Comparison of ENCODE assay signal across 8 cellular contexts in the genomic region with DNA sequence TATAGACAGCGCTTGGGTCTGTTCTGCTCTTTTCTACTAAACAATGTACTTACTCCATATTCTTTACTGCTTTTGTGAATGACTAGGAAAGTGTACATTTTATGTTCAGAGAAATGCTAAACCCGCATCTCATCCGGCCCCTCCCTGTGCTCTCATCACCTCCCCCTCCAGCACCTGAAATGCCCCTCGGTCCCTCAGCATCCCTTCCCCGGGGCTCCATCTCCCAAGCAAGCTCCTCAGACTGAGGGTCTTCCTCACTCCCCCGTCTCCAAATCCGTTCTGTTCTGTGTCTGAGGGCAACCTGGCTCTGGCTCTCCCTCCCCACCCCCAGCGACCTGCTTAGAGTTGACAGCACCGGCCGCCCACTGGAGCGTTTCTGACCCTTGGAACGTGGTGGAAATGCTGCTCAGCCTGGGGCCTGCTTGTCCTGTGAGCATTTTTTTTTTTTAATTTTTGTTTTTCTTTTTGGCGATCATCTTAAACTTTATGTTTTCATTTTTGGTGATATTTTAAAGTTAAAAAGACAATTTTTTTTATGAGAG. TPM values are rescaled to one million over a fixed set of nuclear protein-coding genes. Genes with fewer than 3 reads are reported as not detected.
A peak's percentile ranks its signal among the peaks of the same experiment; 100 is the strongest.
DNase-seq lines count a peak whose midpoint lies in the region; FAIRE-seq and TF ChIP-seq lines count a peak whose summit lies in the region.

No MANE protein-coding gene starts in this region.

- H3K23me2 ChIP-seq in H1 (ENCODE audit: low read depth, low read length) = peaks cover 13% of the 10 kb centered on the region; the same call in 1 of the 2 replicates

- H2BK15ac ChIP-seq in H1 (ENCODE audit: low read length) = no peak overlapping the region

- H3K4me3 Mint-ChIP-seq in CD14-positive monocyte (peak overlapping the region; percentile 89 to 91), neural crest cell (peak overlapping the region; percentile 93)

- peak overlapping the region in 5 of 7 donors; percentile 36 to 58 (median 46) for H3K27ac Mint-ChIP-seq in CD14-positive monocyte
- peak overlapping the region; percentile 35 for H3K27ac Mint-ChIP-seq in neural crest cell (ENCODE audit: unreplicated experiment)

- H3K27me3 ChIP-seq in MM.1S (replicated peaks; ENCODE audit: insufficient read depth, low read length) (no peaks in the 10 kb centered on the region), H1 (replicated peaks in 1 of 4; ENCODE audit: control insufficient read depth in 3 of 4, extremely low read depth in 1 of 4, insufficient read depth in 3 of 4, low read length in 3 of 4) (no peaks in the 10 kb centered on the region)

- no peak overlapping the region for H2BK12ac ChIP-seq in H1 (ENCODE audit: low read depth, low read length)

- CTCF ChIA-PET in H1 (lab: Charles Lee; ENCODE audit: partially characterized antibody) = interaction anchor here (1.5 kb wide), 1 partner anchor 12 kb away, joined by 6 read pairs; no protein-coding TSS in a partner anchor

- H3K79me1 ChIP-seq in H1 (ENCODE audit: low read depth, low read length) = peaks cover 2% of the 10 kb centered on the region; the same call in 1 of the 2 replicates

- intact Hi-C loops in CD14-positive monocyte (cut with micrococcal nuclease) = loop anchor here in 1 of 2 donors (10.0 kb wide), 1 partner anchor 277 kb away; no protein-coding TSS in a partner anchor

- peaks cover 17% of the 10 kb centered on the region for H3K79me2 ChIP-seq in MM.1S (ENCODE audit: low read length)
- peaks cover 0 to 13% of the 10 kb centered on the region in 2 experiments; a peak in 1 of 4 replicates for H3K79me2 ChIP-seq in H1 (ENCODE audit: control insufficient read depth in 1 of 2, insufficient read depth in 2 of 2, low read length in 2 of 2)

- no peak overlapping the region for H4K91ac ChIP-seq in H1 (replicated peaks; ENCODE audit: insufficient read length, low read length)

- H2AK5ac ChIP-seq in H1 (ENCODE audit: low read depth, low read length) = no peak overlapping the region

- no peaks in the 10 kb centered on the region for H3K9me3 ChIP-seq in MM.1S (replicated peaks; ENCODE audit: insufficient read depth, low read length)
- H3K9me3 ChIP-seq in H1 (ENCODE audit: insufficient read depth in 2 of 2, low read depth in 1 of 2, low read length in 1 of 2) = no peaks in the 10 kb centered on the region

- no peak overlapping the region for H2BK120ac ChIP-seq in H1 (replicated peaks; ENCODE audit: low read depth, low read length)

- peak overlapping the region; percentile 77 for H3K4me3 ChIP-seq in MM.1S (ENCODE audit: low read length)
- H3K4me3 ChIP-seq in H1 (ENCODE audit: extremely low read depth in 1 of 4, insufficient read depth in 2 of 4, low read depth in 3 of 4, low read length in 4 of 4) = peak overlapping the region; percentile 41 to 69 (median 62)

- H3K23ac ChIP-seq in H1 (ENCODE audit: insufficient read length) = no peak overlapping the region

- H3K4me1 ChIP-seq in MM.1S (ENCODE audit: low read length) (peaks cover 7% of the 10 kb centered on the region; the same call in 1 of the 2 replicates), H1 (replicated peaks in 1 of 4; ENCODE audit: control insufficient read depth in 3 of 4, insufficient read depth in 4 of 4, low read length in 3 of 4) (peaks cover 0 to 8% (median 6%) of the 10 kb centered on the region in 4 experiments; a peak in 6 of 7 replicates)

- 82% methylated on average over 13 of the region's 13 CpGs; no CpG with 5 or more reads in 1 of the 2 experiments for WGBS in H1 (ENCODE audit: extremely low coverage in 1 of 2, insufficient coverage in 1 of 2, insufficient read length in 1 of 2, insufficient replicate concordance in 2 of 2, low coverage in 1 of 2, low lambda C conversion rate in 2 of 2, missing lambda C conversion rate in 1 of 2), 2 experiments

- TF ChIP-seq CTCF in CD14-positive monocyte (IDR thresholded peaks at IDR 0.05) (no peak), MM.1S (IDR thresholded peaks at IDR 0.05; ENCODE audit: low read length) (no peak), H1 (IDR thresholded peaks at IDR 0.05; ENCODE audit: control extremely low read depth in 1 of 3, insufficient read depth in 1 of 3, low read depth in 1 of 3, low read length in 3 of 3) (no peak), neural crest cell (conservative IDR thresholded peaks at IDR 0.05) (no peak)

- no peak overlapping the region for H3K18ac ChIP-seq in H1 (ENCODE audit: extremely low read depth, low read length)

- no peaks in the 10 kb centered on the region for H3K9me2 ChIP-seq in MM.1S (replicated peaks; ENCODE audit: insufficient read depth, low read length)

- no peak for TF ChIP-seq POLR2A in H1 (IDR thresholded peaks at IDR 0.05; ENCODE audit: control extremely low read depth in 1 of 2, low read depth in 2 of 2, low read length in 2 of 2)

- POLR2A ChIA-PET in H1 (lab: Charles Lee; ENCODE audit: partially characterized antibody) = interaction anchor here (0.9 to 1.5 kb wide), 3 partner anchors 9 to 52 kb away, joined by 3 to 5 read pairs (median 4); partner anchors contain the start of gene TUBGCP6

- H3K4ac ChIP-seq in H1 (replicated peaks; ENCODE audit: insufficient read length, low read depth, low read length) = no peak overlapping the region

- H3K56ac ChIP-seq in H1 (replicated peaks; ENCODE audit: insufficient read length, low read depth, low read length) = no peak overlapping the region

- H4K8ac ChIP-seq in H1 (ENCODE audit: extremely low read depth, insufficient read depth, low read length) = 0 out of 2 replicates have a peak overlapping the region, but pooled peaks have one; percentile 63

- H3K9ac ChIP-seq in MM.1S (ENCODE audit: low read length) (peak overlapping the region; percentile 45; the same call in 1 of the 2 replicates), H1 (replicated peaks in 1 of 4; ENCODE audit: extremely low read depth in 1 of 4, low read depth in 3 of 4, low read length in 3 of 4) (peak overlapping the region in 2 of 4 experiments; percentile 34 to 48; a peak in 3 of 7 replicates)

- peak overlapping the region; percentile 90 for H3K4me2 ChIP-seq in MM.1S (ENCODE audit: low read depth, low read length)
- peak overlapping the region; percentile 84 to 98 for H3K4me2 ChIP-seq in H1 (ENCODE audit: insufficient read depth in 1 of 2, low read depth in 2 of 2, low read length in 2 of 2)

- H3K27ac ChIP-seq in MM.1S (ENCODE audit: low read length) (no peak overlapping the region), H1 (ENCODE audit: low read depth, low read length) (no peak overlapping the region)

- H3K36me3 ChIP-seq in MM.1S (replicated peaks; ENCODE audit: insufficient read depth, low read length) (no peaks in the 10 kb centered on the region), H1 (ENCODE audit: control insufficient read depth in 2 of 4, insufficient read depth in 4 of 4, low read length in 3 of 4) (peaks cover 0 to 19% (median 10%) of the 10 kb centered on the region in 4 experiments; a peak in 5 of 8 replicates)

- H2AFZ ChIP-seq in MM.1S (ENCODE audit: low read length) (no peak overlapping the region), H1 (ENCODE audit: low read length) (no peak overlapping the region)

- no peak overlapping the region for H2BK20ac ChIP-seq in H1 (ENCODE audit: low read length)

- FAIRE-seq in H1 (lab: Jason Lieb, UNC) (no peak), GM19239 (lab: Jason Lieb, UNC) (no peak), RCC 7860 (lab: Jason Lieb, UNC) (no peak)

- no peak for TF ChIP-seq EP300 in H1 (IDR thresholded peaks at IDR 0.05; ENCODE audit: borderline replicate concordance in 1 of 2, low read depth in 2 of 2, low read length in 2 of 2)

- no peak overlapping the region for H3K14ac ChIP-seq in H1 (ENCODE audit: insufficient read length)

- peaks cover 0 to 3% (median 0%) of the 10 kb centered on the region in 7 donors for H3K9me3 Mint-ChIP-seq in CD14-positive monocyte
- H3K9me3 Mint-ChIP-seq in neural crest cell = no peaks in the 10 kb centered on the region

- H4K5ac ChIP-seq in H1 (ENCODE audit: insufficient read length, low read depth, low read length) = no peak overlapping the region

- no peak for DNase-seq in CD14-positive monocyte (ENCODE audit: low spot score)
- no peak for DNase-seq in MM.1S
- no peak for DNase-seq in H1 (ENCODE audit: low read depth in 1 of 2, low spot score in 2 of 2)
- no peak for DNase-seq in neural crest cell (ENCODE audit: low read depth, low spot score)
- no peak for DNase-seq in GM19239 (ENCODE audit: insufficient read length, low spot score)
- no peak for DNase-seq in RCC 7860 (ENCODE audit: low spot score)
- no peak for DNase-seq in D341Med (ENCODE audit: low spot score)
- DNase-seq in SK-N-DZ (ENCODE audit: low spot score) = no peak

- H4K20me1 ChIP-seq in MM.1S (ENCODE audit: insufficient read depth, low read length) (no peaks in the 10 kb centered on the region), H1 (replicated peaks in 1 of 2; ENCODE audit: control insufficient read depth in 1 of 2, insufficient read depth in 2 of 2, low read length in 2 of 2) (peaks cover 4 to 24% of the 10 kb centered on the region in 2 experiments)

- H3K36me3 Mint-ChIP-seq in CD14-positive monocyte = peaks cover 45 to 47% of the 10 kb centered on the region in 2 donors
- H3K36me3 Mint-ChIP-seq in neural crest cell (ENCODE audit: low read depth) = peaks cover 13% of the 10 kb centered on the region

- H2BK5ac ChIP-seq in H1 (ENCODE audit: low read depth, low read length) = no peak overlapping the region

- H3K27me3 Mint-ChIP-seq in CD14-positive monocyte (ENCODE audit: low read depth in 3 of 3) (peaks cover 0 to 2% (median 2%) of the 10 kb centered on the region in 3 donors), neural crest cell (ENCODE audit: low read depth) (no peaks in the 10 kb centered on the region)

- H3F3A ChIP-seq in MM.1S (ENCODE audit: insufficient read depth, low read length) = 0 out of 2 replicates have a peak, but pooled peaks cover 6% of the 10 kb centered on the region

- TF ChIP-seq RAD21 in H1 (IDR thresholded peaks at IDR 0.05 in 1 of 2, conservative IDR thresholded peaks at IDR 0.05 in 1 of 2; ENCODE audit: low read depth in 2 of 2, low read length in 2 of 2) = no peak

- H3K4me1 Mint-ChIP-seq in CD14-positive monocyte (peaks cover 53% of the 10 kb centered on the region), neural crest cell (peaks cover 21% of the 10 kb centered on the region)

RNA-seq across cellular contexts. Expression of gene SELENOO, which starts 1.4 kb away (rescaled TPM):
- 1 to 10 TPM; 2.7 to 8.7 TPM for polyA plus RNA-seq in CD14-positive monocyte
- 16.8 and 18.6 TPM in 2 replicates for total RNA-seq in H1 (2021; fragmentation: NEBNext Ultra II Directional; extraction: Animal tissue kit (Norgen Biotek cat#: 25700))
- 25.1 and 34.1 TPM in 2 replicates for polyA plus RNA-seq in H1 (2011; rRNA removed)
- 30.9 TPM for polyA plus RNA-seq in H1 (2011; cell fraction: cytosol; rRNA removed)
- 69.8 TPM for polyA plus RNA-seq in H1 (2011; cell fraction: nucleus; rRNA removed)
- 12.9 to 24.6 TPM (median 20.6 TPM) in 4 replicates for polyA plus RNA-seq in H1 (2012, experiment 1 of 2)
- polyA plus RNA-seq in H1 (2012, experiment 2 of 2) = 13.2 TPM
- 16.6 TPM for polyA plus RNA-seq in H1 (2013, experiment 1 of 2)
- polyA plus RNA-seq in H1 (2013, experiment 2 of 2) = 14.1 TPM
- polyA minus RNA-seq in H1 (2011; rRNA and poly(A)+ RNA removed) = 6.4 and 7.1 TPM in 2 replicates
- 6.4 TPM for polyA minus RNA-seq in H1 (2011; cell fraction: cytosol; rRNA and poly(A)+ RNA removed)
- polyA minus RNA-seq in H1 (2011; cell fraction: nucleus; rRNA and poly(A)+ RNA removed) = 9.8 TPM
- 24.3 and 24.5 TPM in 2 replicates for total RNA-seq in neural crest cell
- polyA plus RNA-seq in SK-N-DZ (2014; cell fraction: cytosol; rRNA removed) = 32.9 and 34.5 TPM in 2 replicates
- 120 and 155 TPM in 2 replicates for polyA plus RNA-seq in SK-N-DZ (2014; cell fraction: nucleus; rRNA removed)

RNA-seq across cellular contexts. Expression of gene TRABD, which starts 16.5 kb away (rescaled TPM):
- polyA plus RNA-seq in CD14-positive monocyte (10 to 100 TPM; 34.5 to 39.3 TPM), H1 (2011; rRNA removed) (44.2 and 88.8 TPM in 2 replicates)
- total RNA-seq in H1 (2021; fragmentation: NEBNext Ultra II Directional; extraction: Animal tissue kit (Norgen Biotek cat#: 25700)) = 57.5 and 60.0 TPM in 2 replicates
- 59.7 TPM for polyA plus RNA-seq in H1 (2011; cell fraction: cytosol; rRNA removed)
- polyA plus RNA-seq in H1 (2011; cell fraction: nucleus; rRNA removed) = 170 TPM
- polyA plus RNA-seq in H1 (2012, experiment 1 of 2) = 38.3 to 63.0 TPM (median 60.8 TPM) in 4 replicates
- 46.4 TPM for polyA plus RNA-seq in H1 (2012, experiment 2 of 2)
- polyA plus RNA-seq in H1 (2013, experiment 1 of 2) = 46.6 TPM
- 45.5 TPM for polyA plus RNA-seq in H1 (2013, experiment 2 of 2)
- polyA minus RNA-seq in H1 (2011; rRNA and poly(A)+ RNA removed) = 17.2 and 19.0 TPM in 2 replicates
- polyA minus RNA-seq in H1 (2011; cell fraction: cytosol; rRNA and poly(A)+ RNA removed) = 23.3 TPM
- polyA minus RNA-seq in H1 (2011; cell fraction: nucleus; rRNA and poly(A)+ RNA removed) = 30.3 TPM
- 45.7 and 46.9 TPM in 2 replicates for total RNA-seq in neural crest cell
- 51.6 and 62.9 TPM in 2 replicates for polyA plus RNA-seq in SK-N-DZ (2014; cell fraction: cytosol; rRNA removed)
- 188 and 198 TPM in 2 replicates for polyA plus RNA-seq in SK-N-DZ (2014; cell fraction: nucleus; rRNA removed)

RNA-seq across cellular contexts. Expression of gene PANX2, which starts 31.7 kb away (rescaled TPM):
- polyA plus RNA-seq in CD14-positive monocyte (under 1 TPM in 1 of 2 donors, not detected in 1; 0.05 TPM), H1 (2011; rRNA removed) (3.5 and 6.0 TPM in 2 replicates)
- 5.0 and 5.4 TPM in 2 replicates for total RNA-seq in H1 (2021; fragmentation: NEBNext Ultra II Directional; extraction: Animal tissue kit (Norgen Biotek cat#: 25700))
- polyA plus RNA-seq in H1 (2011; cell fraction: cytosol; rRNA removed) = 4.2 TPM
- polyA plus RNA-seq in H1 (2011; cell fraction: nucleus; rRNA removed) = 8.3 TPM
- polyA plus RNA-seq in H1 (2012, experiment 1 of 2) = 3.9 to 6.9 TPM (median 5.9 TPM) in 4 replicates
- polyA plus RNA-seq in H1 (2012, experiment 2 of 2) = 4.1 TPM
- polyA plus RNA-seq in H1 (2013, experiment 1 of 2) = 4.8 TPM
- polyA plus RNA-seq in H1 (2013, experiment 2 of 2) = 5.1 TPM
- polyA minus RNA-seq in H1 (2011; rRNA and poly(A)+ RNA removed) = 0.78 and 0.91 TPM in 2 replicates
- 2.8 TPM for polyA minus RNA-seq in H1 (2011; cell fraction: cytosol; rRNA and poly(A)+ RNA removed)
- polyA minus RNA-seq in H1 (2011; cell fraction: nucleus; rRNA and poly(A)+ RNA removed) = 2.8 TPM
- 2.5 and 3.0 TPM in 2 replicates for total RNA-seq in neural crest cell
- 1.7 and 2.2 TPM in 2 replicates for polyA plus RNA-seq in SK-N-DZ (2014; cell fraction: cytosol; rRNA removed)
- 1.8 and 2.6 TPM in 2 replicates for polyA plus RNA-seq in SK-N-DZ (2014; cell fraction: nucleus; rRNA removed)

RNA-seq across cellular contexts. Expression of gene TUBGCP6, which starts 42.6 kb away (rescaled TPM):
- polyA plus RNA-seq in CD14-positive monocyte = 1 to 10 TPM; 3.7 to 4.3 TPM
- total RNA-seq in H1 (2021; fragmentation: NEBNext Ultra II Directional; extraction: Animal tissue kit (Norgen Biotek cat#: 25700)) = 23.5 and 24.7 TPM in 2 replicates
- polyA plus RNA-seq in H1 (2011; rRNA removed) = 24.2 and 33.6 TPM in 2 replicates
- 23.5 TPM for polyA plus RNA-seq in H1 (2011; cell fraction: cytosol; rRNA removed)
- 176 TPM for polyA plus RNA-seq in H1 (2011; cell fraction: nucleus; rRNA removed)
- 18.5 to 28.4 TPM (median 26.1 TPM) in 4 replicates for polyA plus RNA-seq in H1 (2012, experiment 1 of 2)
- polyA plus RNA-seq in H1 (2012, experiment 2 of 2) = 17.2 TPM
- 14.6 TPM for polyA plus RNA-seq in H1 (2013, experiment 1 of 2)
- polyA plus RNA-seq in H1 (2013, experiment 2 of 2) = 13.0 TPM
- polyA minus RNA-seq in H1 (2011; rRNA and poly(A)+ RNA removed) = 14.8 and 14.9 TPM in 2 replicates
- polyA minus RNA-seq in H1 (2011; cell fraction: cytosol; rRNA and poly(A)+ RNA removed) = 13.8 TPM
- 34.9 TPM for polyA minus RNA-seq in H1 (2011; cell fraction: nucleus; rRNA and poly(A)+ RNA removed)
- total RNA-seq in neural crest cell = 48.8 and 54.4 TPM in 2 replicates
- polyA plus RNA-seq in SK-N-DZ (2014; cell fraction: cytosol; rRNA removed) = 21.2 and 23.3 TPM in 2 replicates
- 225 and 301 TPM in 2 replicates for polyA plus RNA-seq in SK-N-DZ (2014; cell fraction: nucleus; rRNA removed)

RNA-seq across cellular contexts. Expression of gene HDAC10, which starts 48.9 kb away (rescaled TPM):
- polyA plus RNA-seq in CD14-positive monocyte (10 to 100 TPM in 1 of 2 donors, 1 to 10 TPM in 1; 9.2 to 13.7 TPM), H1 (2011; rRNA removed) (11.2 and 18.8 TPM in 2 replicates)
- 21.2 and 26.4 TPM in 2 replicates for total RNA-seq in H1 (2021; fragmentation: NEBNext Ultra II Directional; extraction: Animal tissue kit (Norgen Biotek cat#: 25700))
- polyA plus RNA-seq in H1 (2011; cell fraction: cytosol; rRNA removed) = 11.2 TPM
- 131 TPM for polyA plus RNA-seq in H1 (2011; cell fraction: nucleus; rRNA removed)
- polyA plus RNA-seq in H1 (2012, experiment 1 of 2) = 13.3 to 28.3 TPM (median 25.5 TPM) in 4 replicates
- 14.3 TPM for polyA plus RNA-seq in H1 (2012, experiment 2 of 2)
- 11.9 TPM for polyA plus RNA-seq in H1 (2013, experiment 1 of 2)
- polyA plus RNA-seq in H1 (2013, experiment 2 of 2) = 11.8 TPM
- 6.1 and 7.2 TPM in 2 replicates for polyA minus RNA-seq in H1 (2011; rRNA and poly(A)+ RNA removed)
- 11.4 TPM for polyA minus RNA-seq in H1 (2011; cell fraction: cytosol; rRNA and poly(A)+ RNA removed)
- 34.8 TPM for polyA minus RNA-seq in H1 (2011; cell fraction: nucleus; rRNA and poly(A)+ RNA removed)
- total RNA-seq in neural crest cell = 49.9 and 52.9 TPM in 2 replicates
- 14.2 and 18.3 TPM in 2 replicates for polyA plus RNA-seq in SK-N-DZ (2014; cell fraction: cytosol; rRNA removed)
- 244 and 259 TPM in 2 replicates for polyA plus RNA-seq in SK-N-DZ (2014; cell fraction: nucleus; rRNA removed)
